10 cellular contexts compared by ENCODE assay signal in the genomic region with DNA sequence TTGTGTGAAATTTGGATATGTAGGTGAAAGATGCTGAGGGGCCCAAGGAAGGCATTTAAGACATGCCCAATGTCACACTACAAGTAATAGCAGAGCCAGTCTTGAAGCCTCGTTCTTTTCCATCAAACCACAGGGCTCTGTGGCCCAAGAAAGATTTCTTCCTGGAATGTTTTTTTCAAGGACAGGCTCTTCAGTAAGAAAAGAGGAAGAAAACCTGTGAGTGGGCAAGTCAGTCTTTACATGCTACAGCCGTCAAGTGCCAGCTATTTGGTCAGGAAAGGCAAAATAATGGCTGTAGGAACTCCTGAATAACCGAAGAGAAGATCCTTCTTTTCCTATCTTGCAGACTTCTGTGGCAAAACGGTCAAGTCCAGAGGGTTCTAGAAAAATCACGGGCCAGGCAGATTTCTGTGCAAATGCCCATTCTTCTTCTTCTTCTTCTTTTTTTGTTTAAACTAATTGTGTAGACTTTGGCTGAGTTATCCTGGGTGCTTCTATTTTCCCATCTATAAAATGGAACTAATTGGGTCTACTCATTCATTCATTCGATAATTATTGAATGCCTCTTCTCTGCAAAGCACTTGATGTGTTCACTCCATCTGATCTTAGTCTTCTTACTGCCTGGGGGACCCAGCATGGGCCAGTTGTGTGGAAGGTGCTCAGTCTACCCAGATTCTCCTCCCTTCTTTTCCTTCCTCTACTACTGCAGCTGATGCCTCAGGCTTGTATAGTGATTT. TPM values are rescaled to one million over a fixed set of nuclear protein-coding genes. Genes with fewer than 3 reads are reported as not detected.
A peak's percentile ranks its signal among the peaks of the same experiment; 100 is the strongest.
DNase-seq lines count a peak whose midpoint lies in the region; ATAC-seq and TF ChIP-seq lines count a peak whose summit lies in the region.
"Had no signal": no experiment of that assay in that cellular context is flagged by ENCODE, and none has a peak within 500 bp of the region (broad histone marks: within the 10 kb centered on the region; RNA-seq: fewer than 3 reads in every experiment).

No MANE protein-coding gene starts in this region.

- no peaks in the 10 kb centered on the region for H3K27me3 ChIP-seq in AG04450 (ENCODE audit: control insufficient read depth, insufficient read depth, low read length)
- H3K27me3 ChIP-seq in OCI-LY1 (ENCODE audit: insufficient read depth, low read length) = no peaks in the 10 kb centered on the region
- H3K27me3 ChIP-seq in endodermal cell (ENCODE audit: control insufficient read depth, insufficient read depth, low read length, poor library complexity, severe bottlenecking) = no peaks in the 10 kb centered on the region
- H3K27me3 ChIP-seq in osteoblast (ENCODE audit: insufficient read depth, low read length) = no peaks in the 10 kb centered on the region

- peaks cover 54% of the 10 kb centered on the region for H3K4me1 ChIP-seq in OCI-LY1 (ENCODE audit: insufficient read depth, low read length, severe bottlenecking)
- H3K4me1 ChIP-seq in endodermal cell (ENCODE audit: control insufficient read depth, insufficient read depth, low read length) = peaks cover 28% of the 10 kb centered on the region
- peaks cover 60% of the 10 kb centered on the region for H3K4me1 ChIP-seq in osteoblast (ENCODE audit: insufficient read depth, low read length)

- H3K4me3 Mint-ChIP-seq in endodermal cell = no peak overlapping the region

- no peaks in the 10 kb centered on the region for H4K20me1 ChIP-seq in OCI-LY1 (ENCODE audit: insufficient read depth, low read length)
- peaks cover 20% of the 10 kb centered on the region for H4K20me1 ChIP-seq in osteoblast (ENCODE audit: insufficient read depth, low read length)

- no peak for ATAC-seq in HG03045 (IDR thresholded peaks at IDR 0.05; ENCODE audit: unreplicated experiment)
- no peak for ATAC-seq in GM19452 (IDR thresholded peaks at IDR 0.05; ENCODE audit: unreplicated experiment)
- ATAC-seq: left colon had no signal

- no peaks in the 10 kb centered on the region for H3K27me3 Mint-ChIP-seq in endodermal cell (ENCODE audit: insufficient read depth)

- H2AFZ ChIP-seq in OCI-LY1 (ENCODE audit: low read length) = no peak overlapping the region
- H2AFZ ChIP-seq in osteoblast (ENCODE audit: low read length) = peak overlapping the region; percentile 26

- H3K9me3 ChIP-seq in AG04450 (ENCODE audit: control insufficient read depth, insufficient read depth, low read length) (no peaks in the 10 kb centered on the region; the same call in 1 of the 2 replicates), OCI-LY1 (ENCODE audit: low read length) (no peaks in the 10 kb centered on the region), endodermal cell (ENCODE audit: control insufficient read depth, low read length) (no peaks in the 10 kb centered on the region), osteoblast (ENCODE audit: low read depth, low read length) (no peaks in the 10 kb centered on the region)

- POLR2A ChIA-PET in AG04450 (lab: Yijun Ruan, JAX) = interaction anchor here (0.5 to 1.7 kb wide), 4 partner anchors 16 to 459 kb away, joined by 3 to 8 read pairs (median 4); no protein-coding TSS in a partner anchor

- H3K27ac ChIP-seq in AG04450 (ENCODE audit: low read depth, low read length) = peak overlapping the region; percentile 98
- H3K27ac ChIP-seq in OCI-LY1 (ENCODE audit: low read depth, low read length, poor library complexity, severe bottlenecking) = no peak overlapping the region
- H3K27ac ChIP-seq in endodermal cell (ENCODE audit: low read depth, low read length) = peak overlapping the region; percentile 99
- peak overlapping the region; percentile 97 for H3K27ac ChIP-seq in osteoblast (ENCODE audit: low read depth, low read length)

- no peak overlapping the region for H3K4me3 ChIP-seq in AG04450 (ENCODE audit: low read depth, low read length)
- no peak overlapping the region for H3K4me3 ChIP-seq in OCI-LY1 (ENCODE audit: low read depth, low read length, poor library complexity, severe bottlenecking)
- H3K4me3 ChIP-seq in endodermal cell (ENCODE audit: low read length) = no peak overlapping the region
- peak overlapping the region; percentile 43 for H3K4me3 ChIP-seq in osteoblast (ENCODE audit: insufficient read depth, low read length)

- TF ChIP-seq CTCF in AG04450 (IDR thresholded peaks at IDR 0.05; ENCODE audit: low read depth, low read length) (no peak), OCI-LY1 (IDR thresholded peaks at IDR 0.05; ENCODE audit: low read length) (no peak), endodermal cell (conservative IDR thresholded peaks at IDR 0.05) (no peak), osteoblast (IDR thresholded peaks at IDR 0.05; ENCODE audit: extremely low read depth, low read depth, low read length) (no peak)

- H3K4me1 Mint-ChIP-seq in endodermal cell = peaks cover 68% of the 10 kb centered on the region

- no peak for DNase-seq in AG04450 (ENCODE audit: low read depth, low spot score)
- no peak for DNase-seq in endodermal cell
- DNase-seq in osteoblast (ENCODE audit: insufficient read length, low spot score, missing footprints) = no peak
- DNase-seq in HPDE6-E6E7 (ENCODE audit: extremely low spot score) = no peak
- DNase-seq in RPMI8226 = no peak
- DNase-seq: left colon, NCI-H1694 had no signal

- no peaks in the 10 kb centered on the region for H3K9me3 Mint-ChIP-seq in endodermal cell

- H3K9me2 ChIP-seq in OCI-LY1 (ENCODE audit: low read depth, low read length) = no peaks in the 10 kb centered on the region

- peaks cover 22% of the 10 kb centered on the region for H3F3A ChIP-seq in OCI-LY1 (ENCODE audit: insufficient read depth, low read length)

- H3K36me3 Mint-ChIP-seq in endodermal cell (ENCODE audit: low read depth) = peaks cover 21% of the 10 kb centered on the region

- peaks cover 25% of the 10 kb centered on the region for H3K36me3 ChIP-seq in OCI-LY1 (ENCODE audit: insufficient read depth, low read length)
- no peaks in the 10 kb centered on the region for H3K36me3 ChIP-seq in endodermal cell (ENCODE audit: control insufficient read depth, insufficient read depth, low read length)
- H3K36me3 ChIP-seq in osteoblast (ENCODE audit: insufficient read depth, low read length) = peaks cover 10% of the 10 kb centered on the region

- H3K27ac Mint-ChIP-seq in endodermal cell = peak overlapping the region; percentile 100

- CTCF ChIA-PET in AG04450 (lab: Charles Lee) = interaction anchor here (5.3 kb wide), 1 partner anchor 74 kb away, joined by 28 read pairs; no protein-coding TSS in a partner anchor

- H3K79me2 ChIP-seq in OCI-LY1 (ENCODE audit: insufficient read depth, low read length) (peaks cover 14% of the 10 kb centered on the region), osteoblast (ENCODE audit: insufficient read depth, low read length) (peaks cover 24% of the 10 kb centered on the region)

- 68 to 85% methylated on average over 6 of the region's 6 CpGs for WGBS in endodermal cell (ENCODE audit: insufficient coverage in 1 of 2, insufficient read length in 1 of 2), 2 experiments

- H3K9ac ChIP-seq in OCI-LY1 (ENCODE audit: low read length) = no peak overlapping the region
- H3K9ac ChIP-seq in endodermal cell (ENCODE audit: extremely low read depth, low read length, poor library complexity, severe bottlenecking) = peak overlapping the region; percentile 85

- peak overlapping the region; percentile 87; the same call in 1 of the 2 replicates for H3K4me2 ChIP-seq in OCI-LY1 (ENCODE audit: low read length)
- H3K4me2 ChIP-seq in osteoblast (ENCODE audit: insufficient read depth, low read length) = peak overlapping the region; percentile 95

RNA-seq across cellular contexts. Expression of a gene that starts 1.9 kb away (rescaled TPM):
- 15.3 and 25.0 TPM in 2 replicates for polyA plus RNA-seq in AG04450 (2011; rRNA removed)
- polyA minus RNA-seq in AG04450 (2011; rRNA and poly(A)+ RNA removed) = 27.0 and 45.8 TPM in 2 replicates
- total RNA-seq in endodermal cell (100 to 1,000 TPM; 281 to 338 TPM), osteoblast (177 and 240 TPM in 2 replicates)
- polyA plus RNA-seq in endodermal cell (2013, experiment 1 of 2) = 319 TPM
- 289 TPM for polyA plus RNA-seq in endodermal cell (2013, experiment 2 of 2)

RNA-seq across cellular contexts. Expression of a gene that starts 30.2 kb away (rescaled TPM):
- polyA plus RNA-seq in AG04450 (2011; rRNA removed) = 0.05 and 0.06 TPM in 2 replicates
- 0.26 and 0.46 TPM in 2 replicates for polyA minus RNA-seq in AG04450 (2011; rRNA and poly(A)+ RNA removed)
- total RNA-seq in endodermal cell (1 to 10 TPM; 7.3 to 9.8 TPM), osteoblast (under 0.01 and 0.29 TPM in 2 replicates)
- polyA plus RNA-seq in endodermal cell (2013, experiment 1 of 2) = 7.4 TPM
- 7.7 TPM for polyA plus RNA-seq in endodermal cell (2013, experiment 2 of 2)
